15 cellular contexts compared by ENCODE assay signal in genomic region chr17:38656959-38657823, GRCh38. TPM values are rescaled to one million over a fixed set of nuclear protein-coding genes. Genes with fewer than 3 reads are reported as not detected.
DNase-seq lines count a peak whose midpoint lies in the region; ATAC-seq and TF ChIP-seq lines count a peak whose summit lies in the region.
"Had no signal": no experiment of that assay in that cellular context is flagged by ENCODE, and none has a peak within 500 bp of the region (broad histone marks: within the 10 kb centered on the region; RNA-seq: fewer than 3 reads in every experiment).

No MANE protein-coding gene starts in this region.

- no peaks in the 10 kb centered on the region for H3K36me3 Mint-ChIP-seq in stimulated activated naive CD8-positive, alpha-beta T cell treated with anti-CD3 and anti-CD28 coated beads, Interleukin-15, Interleukin-2, amounts not matched to agents 100 ng/mL and 50 ng/mL, for 24 hours (ENCODE audit: low read depth)
- H3K36me3 Mint-ChIP-seq in chondrocyte (ENCODE audit: low read depth): peaks cover 2% of the 10 kb centered on the region

- TF ChIP-seq CTCF in chondrocyte (IDR thresholded peaks at IDR 0.05) (no peak), sigmoid colon (IDR thresholded peaks at IDR 0.05) (no peak)

- H3K27me3 ChIP-seq in sigmoid colon: peaks cover 0 to 35% (median 20%) of the 10 kb centered on the region in 3 donors

- peaks cover 16% of the 10 kb centered on the region for H3K27me3 Mint-ChIP-seq in stimulated activated naive CD8-positive, alpha-beta T cell treated with anti-CD3 and anti-CD28 coated beads, Interleukin-15, Interleukin-2, amounts not matched to agents 100 ng/mL and 50 ng/mL, for 24 hours
- H3K27me3 Mint-ChIP-seq in chondrocyte (ENCODE audit: low read depth): peaks cover 37% of the 10 kb centered on the region

- H3K4me3 ChIP-seq in sigmoid colon: no peak overlapping the region
- H3K4me3 ChIP-seq: vagina had no signal

- peak overlapping the region; percentile 42 for H3K4me3 Mint-ChIP-seq in stimulated activated naive CD8-positive, alpha-beta T cell treated with anti-CD3 and anti-CD28 coated beads, Interleukin-15, Interleukin-2, amounts not matched to agents 100 ng/mL and 50 ng/mL, for 24 hours
- peak overlapping the region; percentile 35 for H3K4me3 Mint-ChIP-seq in chondrocyte (ENCODE audit: unreplicated experiment)
- H3K4me3 Mint-ChIP-seq: activated T-cell treated with anti-CD3 and anti-CD28 coated beads, Interleukin-2, amount 50 U/mL, for 72 hours had no signal

- peak overlapping the region; percentile 70 for H3K27ac Mint-ChIP-seq in stimulated activated naive CD8-positive, alpha-beta T cell treated with anti-CD3 and anti-CD28 coated beads, Interleukin-15, Interleukin-2, amounts not matched to agents 100 ng/mL and 50 ng/mL, for 24 hours
- peak overlapping the region; percentile 57 for H3K27ac Mint-ChIP-seq in chondrocyte (ENCODE audit: unreplicated experiment)
- H3K27ac Mint-ChIP-seq: activated T-cell treated with anti-CD3 and anti-CD28 coated beads, Interleukin-2, amount 50 U/mL, for 72 hours had no signal

- no peak for DNase-seq in stimulated activated naive CD8-positive, alpha-beta T cell treated with anti-CD3 and anti-CD28 coated beads, Interleukin-15, Interleukin-2, amounts not matched to agents 100 U/mL and 50 U/mL, for 24 hours
- DNase-seq in chondrocyte (ENCODE audit: low spot score) (no peak), midbrain (lab: John Stamatoyannopoulos, UW) (peak; percentile 75), HUDEP-2 (lab: John Stamatoyannopoulos, UW; ENCODE audit: unreplicated experiment in 76 of 76) (no peak), sigmoid colon (no peak), KBM-7 (no peak)
- DNase-seq: activated CD4-positive, alpha-beta T cell treated with anti-CD3 and anti-CD28 coated beads for 1 hour; activated T-cell treated with anti-CD3 and anti-CD28 coated beads, Interleukin-2, amount 50 U/mL, for 72 hours; DMS 273 treated with DMSO at 0.1 percent for 48 hours; NCI-H187 treated with DMSO at 0.1 percent for 48 hours had no signal

- no peak for TF ChIP-seq POLR2A in sigmoid colon (IDR thresholded peaks at IDR 0.05)

- no peaks in the 10 kb centered on the region for H3K9me3 Mint-ChIP-seq in stimulated activated naive CD8-positive, alpha-beta T cell treated with anti-CD3 and anti-CD28 coated beads, Interleukin-15, Interleukin-2, amounts not matched to agents 100 ng/mL and 50 ng/mL, for 24 hours
- H3K9me3 Mint-ChIP-seq in chondrocyte (ENCODE audit: low read depth): no peaks in the 10 kb centered on the region
- H3K9me3 Mint-ChIP-seq: activated T-cell treated with anti-CD3 and anti-CD28 coated beads, Interleukin-2, amount 50 U/mL, for 72 hours had no signal

- peak overlapping the region in 2 of 4 donors; percentile 10 to 44 for H3K27ac ChIP-seq in sigmoid colon
- H3K27ac ChIP-seq: neutrophil, vagina had no signal

- TF ChIP-seq EP300 in sigmoid colon (IDR thresholded peaks at IDR 0.05): no peak

- no peaks in the 10 kb centered on the region for H3K4me1 ChIP-seq in sigmoid colon
- H3K4me1 ChIP-seq: vagina had no signal

- peaks cover 32% of the 10 kb centered on the region for H3K4me1 Mint-ChIP-seq in stimulated activated naive CD8-positive, alpha-beta T cell treated with anti-CD3 and anti-CD28 coated beads, Interleukin-15, Interleukin-2, amounts not matched to agents 100 ng/mL and 50 ng/mL, for 24 hours (ENCODE audit: low read depth)
- H3K4me1 Mint-ChIP-seq in chondrocyte (ENCODE audit: low read depth): peaks cover 18% of the 10 kb centered on the region

- 33 to 60% methylated on average over 27 of the region's 27 CpGs for WGBS in sigmoid colon, 2 donors

- in situ Hi-C loops in KBM-7 (cut with MboI; ENCODE audit: low pct_unique_long_range_greater_than_20kb, low sequenced_read_pairs): no loop called here

- intact Hi-C loops in sigmoid colon (cut with DNase I): no loop called here

- H3K36me3 ChIP-seq in sigmoid colon: no peaks in the 10 kb centered on the region
- H3K36me3 ChIP-seq: neutrophil, vagina had no signal

- no peak for ATAC-seq in stimulated activated naive CD8-positive, alpha-beta T cell treated with anti-CD3 and anti-CD28 coated beads, Interleukin-15, Interleukin-2, amounts not matched to agents 100 U/mL and 50 U/mL, for 24 hours
- no peak for ATAC-seq in HG02610 (IDR thresholded peaks at IDR 0.05; ENCODE audit: unreplicated experiment)
- ATAC-seq: activated T-cell treated with anti-CD3 and anti-CD28 coated beads, Interleukin-2, amount 50 U/mL, for 72 hours; left lobe of liver had no signal

- H3K9me3 ChIP-seq in sigmoid colon: no peaks in the 10 kb centered on the region
- H3K9me3 ChIP-seq: neutrophil, vagina had no signal

RNA-seq across cellular contexts. Expression of gene EPOP, which starts 17.6 kb away (rescaled TPM):
- 1.2 to 3.4 TPM (median 2.8 TPM) in 3 replicates for total RNA-seq in chondrocyte
- 1 to 10 TPM in 2 of 4 donors, under 1 TPM in 2; 0.36 to 2.8 (median 1.3) TPM for total RNA-seq in sigmoid colon
- 1 to 10 TPM in 1 of 3 donors, not detected in 2; 2.4 TPM for polyA plus RNA-seq in sigmoid colon

RNA-seq across cellular contexts. Expression of gene MLLT6, which starts 47.9 kb away (rescaled TPM):
- 44.9 to 64.2 TPM (median 50.0 TPM) in 3 replicates for total RNA-seq in chondrocyte
- 10 to 100 TPM; 48.9 to 90.3 (median 69.9) TPM for total RNA-seq in sigmoid colon
- polyA plus RNA-seq in sigmoid colon: 10 to 100 TPM; 15.3 to 86.5 (median 16.2) TPM

RNA-seq across cellular contexts. Expression of gene SRCIN1, which starts 51.4 kb away (rescaled TPM):
- total RNA-seq in chondrocyte: 0.30 to 0.51 TPM in 2 of 3 replicates, not detected in the other
- total RNA-seq in sigmoid colon: 1 to 10 TPM in 3 of 4 donors, under 1 TPM in 1; 0.81 to 9.4 (median 1.7) TPM
- polyA plus RNA-seq in sigmoid colon: 1 to 10 TPM in 2 of 3 donors, not detected in 1; 1.1 to 1.2 TPM
